ENCODE assay signal across 25 cellular contexts in the genomic region with DNA sequence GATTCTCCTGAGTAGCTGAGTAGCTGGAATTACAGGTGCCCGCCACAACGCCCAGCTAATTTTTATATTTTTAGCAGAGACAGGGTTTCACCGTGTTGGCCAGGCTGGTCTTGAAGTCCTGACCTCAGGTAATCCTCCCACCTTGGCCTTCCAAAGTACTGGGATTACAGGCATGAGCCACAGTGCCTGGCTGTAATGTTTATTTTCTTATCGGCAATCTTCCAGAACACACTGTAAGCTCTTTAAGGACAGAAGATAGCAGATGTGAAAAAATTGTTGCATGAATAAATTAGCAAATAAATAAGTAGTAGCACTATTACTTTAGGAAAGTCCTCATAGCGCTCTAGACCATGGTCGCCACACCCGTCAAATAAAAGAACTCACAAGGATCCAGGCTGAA.
DNase-seq lines count a peak whose midpoint lies in the region; FAIRE-seq and TF ChIP-seq lines count a peak whose summit lies in the region.
"Had no signal": no experiment of that assay in that cellular context is flagged by ENCODE, and none has a peak within 500 bp of the region (broad histone marks: within the 10 kb centered on the region; RNA-seq: fewer than 3 reads in every experiment).

No MANE protein-coding gene starts in this region.

- no peaks in the 10 kb centered on the region for H4K20me1 ChIP-seq in astrocyte (ENCODE audit: insufficient read depth, low read length)

- intact Hi-C loops in stomach (cut with DNase I; ENCODE audit: low total_unique reads): no loop called here
- intact Hi-C loops in MCF 10A (cut with micrococcal nuclease): no loop called here

- no peak for FAIRE-seq in astrocyte (lab: Jason Lieb, UNC)
- FAIRE-seq: D721Med, GM12878, K562, RCC 7860 had no signal

- H3K27ac ChIP-seq in astrocyte (ENCODE audit: low read depth, low read length) (no peak overlapping the region), mesodermal cell (ENCODE audit: low read depth, low read length, severe bottlenecking) (peak overlapping the region; percentile 38), stomach (peak overlapping the region in 2 of 5 donors; percentile 44 to 58)
- H3K27ac ChIP-seq: SJCRH30 had no signal

- H3K4me3 Mint-ChIP-seq in astrocyte (ENCODE audit: unreplicated experiment) (no peak overlapping the region), MCF 10A (ENCODE audit: unreplicated experiment) (no peak overlapping the region)

- H3K4me3 ChIP-seq in astrocyte (ENCODE audit: insufficient read depth, low read depth, low read length) (no peak overlapping the region), mesodermal cell (ENCODE audit: extremely low read depth, insufficient read depth, low read length, poor library complexity, severe bottlenecking) (no peak overlapping the region), stomach (no peak overlapping the region)
- H3K4me3 ChIP-seq: GM12878, K562, SJCRH30 had no signal

- no peaks in the 10 kb centered on the region for H3K79me2 ChIP-seq in astrocyte (ENCODE audit: insufficient read depth, low read length)

- H3K4me1 Mint-ChIP-seq in astrocyte (ENCODE audit: low read depth, unreplicated experiment) (peaks cover 45% of the 10 kb centered on the region), MCF 10A (ENCODE audit: insufficient read depth, unreplicated experiment) (peaks cover 21% of the 10 kb centered on the region)

- no peaks in the 10 kb centered on the region for H3K9me3 Mint-ChIP-seq in astrocyte (ENCODE audit: unreplicated experiment)
- no peaks in the 10 kb centered on the region for H3K9me3 Mint-ChIP-seq in MCF 10A (ENCODE audit: unreplicated experiment)

- TF ChIP-seq EP300 in stomach (IDR thresholded peaks at IDR 0.05): no peak

- no TSS peak for BruUV-seq in MCF 10A (replicated peaks; lab: Mats Ljungman, UMichigan)

- no peak overlapping the region for H3K9ac ChIP-seq in astrocyte (ENCODE audit: low read length)

- no peak for TF ChIP-seq POLR2A in stomach (IDR thresholded peaks at IDR 0.05)

- H3K27me3 ChIP-seq in astrocyte (ENCODE audit: insufficient read depth, low read length): no peaks in the 10 kb centered on the region
- H3K27me3 ChIP-seq in stomach: no peaks in the 10 kb centered on the region
- H3K27me3 ChIP-seq: SJCRH30 had no signal

- CTCF ChIA-PET in MCF 10A (lab: Yijun Ruan, JAX): interaction anchor here (0.6 to 0.8 kb wide), 2 partner anchors 21 to 30 kb away, joined by 5 read pairs; no protein-coding TSS in a partner anchor

- DNase-seq in DMS 273 (lab: John Stamatoyannopoulos, UW; ENCODE audit: unreplicated experiment): peak; percentile 27
- no peak for DNase-seq in DMS 273 treated with DMSO at 0.1 percent for 48 hours (lab: John Stamatoyannopoulos, UW)
- no peak for DNase-seq in astrocyte (ENCODE audit: low read depth)
- peak; percentile 37 for DNase-seq in stomach
- no peak for DNase-seq in stimulated activated naive CD4-positive, alpha-beta T cell treated with Interleukin-2 at 50 U/mL for 16 hours (lab: John Stamatoyannopoulos, UW)
- DNase-seq in MCF 10A (ENCODE audit: unreplicated experiment): no peak
- no peak for DNase-seq in A172 (ENCODE audit: low spot score)
- DNase-seq: 8988T, AML-193, C1 segment of cervical spinal cord, DMS79, H7, NCI-H1092 treated with DMSO at 0.1 percent for 48 hours, NCI-H146, NCI-H2029 treated with DMSO at 0.1 percent for 48 hours, NCI-H2171, NCI-H345, NCI-H524, NCI-H82 had no signal

- no peak overlapping the region for H2AFZ ChIP-seq in astrocyte (ENCODE audit: low read depth, low read length)

- 71 to 83% methylated on average over 3 of the region's 7 CpGs for WGBS in mesodermal cell (ENCODE audit: insufficient coverage in 2 of 2), 2 experiments
- WGBS in stomach, 5 donors: 24 to 44% (median 35%) methylated on average over 7 of the region's 7 CpGs

- POLR2A ChIA-PET in MCF 10A (lab: Yijun Ruan, JAX): interaction anchor here (0.6 kb wide), 1 partner anchor 13 kb away, joined by 3 read pairs; no protein-coding TSS in a partner anchor

- H3K4me1 ChIP-seq in astrocyte (ENCODE audit: insufficient read depth, low read length): peaks cover 33% of the 10 kb centered on the region
- H3K4me1 ChIP-seq in mesodermal cell (ENCODE audit: control insufficient read depth, insufficient read depth, low read length, poor library complexity, severe bottlenecking): peaks cover 39% of the 10 kb centered on the region
- peaks cover 36 to 78% (median 47%) of the 10 kb centered on the region in 4 donors for H3K4me1 ChIP-seq in stomach

- H3K36me3 ChIP-seq in astrocyte (ENCODE audit: insufficient read depth, low read length): no peaks in the 10 kb centered on the region
- H3K36me3 ChIP-seq in mesodermal cell (ENCODE audit: control insufficient read depth, insufficient read depth, low read length): no peaks in the 10 kb centered on the region
- no peaks in the 10 kb centered on the region for H3K36me3 ChIP-seq in stomach
- H3K36me3 ChIP-seq: SJCRH30 had no signal

- H3K27me3 Mint-ChIP-seq in astrocyte (ENCODE audit: low read depth, unreplicated experiment): no peaks in the 10 kb centered on the region
- no peaks in the 10 kb centered on the region for H3K27me3 Mint-ChIP-seq in MCF 10A (ENCODE audit: insufficient read depth, unreplicated experiment)

- TF ChIP-seq CTCF in astrocyte (IDR thresholded peaks at IDR 0.05; ENCODE audit: insufficient read depth, low read depth, low read length): no peak
- no peak for TF ChIP-seq CTCF in stomach (IDR thresholded peaks at IDR 0.05)
- no peak for TF ChIP-seq CTCF in MCF 10A (IDR thresholded peaks at IDR 0.05; ENCODE audit: unreplicated experiment)

- no peaks in the 10 kb centered on the region for H3K9me3 ChIP-seq in astrocyte (ENCODE audit: insufficient read depth, low read depth, low read length)
- H3K9me3 ChIP-seq in mesodermal cell (ENCODE audit: control insufficient read depth, low read length): no peaks in the 10 kb centered on the region
- H3K9me3 ChIP-seq in stomach: peaks cover 0 to 2% (median 0%) of the 10 kb centered on the region in 4 donors
- H3K9me3 ChIP-seq: SJCRH30 had no signal

- peak overlapping the region; percentile 91 for H3K27ac Mint-ChIP-seq in astrocyte (ENCODE audit: unreplicated experiment)
- H3K27ac Mint-ChIP-seq in MCF 10A (ENCODE audit: low read depth, unreplicated experiment): no peak overlapping the region

- no peak overlapping the region for H3K4me2 ChIP-seq in astrocyte (ENCODE audit: low read length)

- no peaks in the 10 kb centered on the region for H3K36me3 Mint-ChIP-seq in astrocyte (ENCODE audit: low read depth, unreplicated experiment)
- H3K36me3 Mint-ChIP-seq in MCF 10A (ENCODE audit: insufficient read depth, unreplicated experiment): no peaks in the 10 kb centered on the region

Comparison
In these comparisons a context has a peak if more than half of its experiments do, and no peak if none do; other contexts are left out.
1. DNase-seq: peak in DMS 273 (single experiment) and stomach (single experiment); none in DMS 273 treated with DMSO at 0.1 percent for 48 hours (single experiment), astrocyte (single experiment), stimulated activated naive CD4-positive, alpha-beta T cell treated with Interleukin-2 at 50 U/mL for 16 hours (single experiment), MCF 10A (single experiment) and A172 (single experiment).